Comparison of ENCODE assay signal across 8 cellular contexts in the genomic region with DNA sequence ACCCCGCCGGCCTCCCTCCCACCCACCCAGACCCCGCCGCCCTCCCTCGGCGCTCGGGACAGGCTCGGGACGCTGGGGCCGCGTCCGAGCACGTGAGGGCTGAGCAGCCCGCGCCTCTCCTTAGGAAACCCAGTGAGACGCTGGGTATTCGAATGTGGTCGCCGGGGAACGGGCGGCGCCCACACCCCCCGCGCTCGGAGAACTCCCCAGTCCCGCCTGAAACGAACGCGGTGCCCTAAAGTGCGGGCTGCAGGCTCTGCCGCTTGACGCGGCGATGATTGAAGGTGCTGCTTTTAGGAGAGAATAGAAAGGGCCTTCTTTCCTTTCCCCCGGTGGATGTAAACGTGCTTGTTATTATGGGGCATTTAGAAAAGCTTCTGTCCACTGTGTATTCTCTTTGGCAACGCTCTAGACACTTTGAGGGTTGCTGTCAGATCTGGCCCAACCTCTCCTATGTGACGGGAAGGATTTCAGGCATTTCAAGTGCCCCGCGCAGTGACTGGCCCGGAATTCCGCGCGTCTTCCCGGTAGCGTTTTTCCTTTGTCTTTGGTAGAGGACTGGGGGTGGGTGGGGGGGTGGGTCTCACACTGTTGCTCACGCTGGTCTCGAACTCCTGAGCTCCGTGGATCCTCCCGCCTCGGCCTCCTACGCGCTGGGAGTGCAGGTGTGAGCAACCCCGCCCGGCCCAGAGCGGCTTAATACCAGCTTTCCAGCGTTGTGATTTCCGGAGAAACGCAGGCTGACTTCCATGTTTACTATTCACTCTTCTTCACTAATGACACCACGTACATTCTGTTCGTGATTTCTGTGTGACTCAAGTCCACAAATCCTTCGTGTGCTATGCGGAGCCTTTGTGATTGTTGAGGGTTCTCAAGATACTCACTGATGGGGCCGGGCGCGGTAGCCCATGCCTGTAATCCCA. TPM values are rescaled to one million over a fixed set of nuclear protein-coding genes. Genes with fewer than 3 reads are reported as not detected.
DNase-seq lines count a peak whose midpoint lies in the region; ATAC-seq and TF ChIP-seq lines count a peak whose summit lies in the region.

No MANE protein-coding gene starts in this region.

- H3K36me3 ChIP-seq in skeletal muscle tissue (ENCODE audit: control insufficient read depth in 3 of 3, insufficient read depth in 3 of 3, low read length in 3 of 3) = no peaks in the 10 kb centered on the region

- ATAC-seq in HG03432 (IDR thresholded peaks at IDR 0.05; ENCODE audit: unreplicated experiment) (peak; percentile 2), SK-N-SH treated with all-trans-retinoic acid at 6 μM for 48 hours (peak; percentile 9; the same call in 2 of the 3 replicates), GM21825 (IDR thresholded peaks at IDR 0.05; ENCODE audit: unreplicated experiment) (no peak)

- H3K27me3 ChIP-seq in skeletal muscle tissue (ENCODE audit: control insufficient read depth in 3 of 3, insufficient read depth in 3 of 3, low read length in 3 of 3) = peaks cover 0 to 3% (median 0%) of the 10 kb centered on the region in 3 donors

- H3K9ac ChIP-seq in skeletal muscle tissue (ENCODE audit: low read depth in 1 of 3, low read length in 3 of 3) = peak overlapping the region; percentile 74 to 84 (median 77)

- DNase-seq in NCI-H1092 treated with DMSO at 0.1 percent for 48 hours (lab: John Stamatoyannopoulos, UW) (peak; percentile 54), NCI-H1092 (lab: John Stamatoyannopoulos, UW) (no peak), astrocyte of the hippocampus (ENCODE audit: low read depth, low spot score) (peak; percentile 78)

- H3K4me1 ChIP-seq in skeletal muscle tissue (ENCODE audit: control insufficient read depth in 3 of 3, insufficient read depth in 3 of 3, low read length in 3 of 3) = peaks cover 12 to 23% (median 16%) of the 10 kb centered on the region in 3 donors

- H3K9me3 ChIP-seq in iPS-18c (ENCODE audit: control insufficient read depth, insufficient read depth, low read length) (peaks cover 2% of the 10 kb centered on the region), skeletal muscle tissue (ENCODE audit: control insufficient read depth in 3 of 3, low read length in 3 of 3) (no peaks in the 10 kb centered on the region)

- H3K4me3 ChIP-seq in iPS-18c (ENCODE audit: insufficient read depth, low read depth, low read length) (peak overlapping the region; percentile 58), skeletal muscle tissue (ENCODE audit: low read length in 3 of 3) (peak overlapping the region; percentile 61 to 79 (median 72))

- H3K27ac ChIP-seq in skeletal muscle tissue (ENCODE audit: low read depth, low read length) = peak overlapping the region; percentile 69

TF ChIP-seq in SK-N-SH treated with all-trans-retinoic acid at 6 μM for 48 hours, 23 proteins besides CTCF, POLR2A, EP300 and RAD21:
- TF ChIP-seq ARNTL (CRISPR knock-in tag; IDR thresholded peaks at IDR 0.05; ENCODE audit: borderline replicate concordance, low read depth) (no peak), ZNF8 (CRISPR knock-in tag; IDR thresholded peaks at IDR 0.05) (no peak), BACH2 (CRISPR knock-in tag; IDR thresholded peaks at IDR 0.05; ENCODE audit: borderline replicate concordance) (no peak), GLIS3 (CRISPR knock-in tag; IDR thresholded peaks at IDR 0.05) (no peak), RARB (CRISPR knock-in tag; IDR thresholded peaks at IDR 0.05) (no peak), ZNF70 (CRISPR knock-in tag; IDR thresholded peaks at IDR 0.05) (no peak), OSR1 (CRISPR knock-in tag; IDR thresholded peaks at IDR 0.05) (no peak)
- TF ChIP-seq, protein P1, sequence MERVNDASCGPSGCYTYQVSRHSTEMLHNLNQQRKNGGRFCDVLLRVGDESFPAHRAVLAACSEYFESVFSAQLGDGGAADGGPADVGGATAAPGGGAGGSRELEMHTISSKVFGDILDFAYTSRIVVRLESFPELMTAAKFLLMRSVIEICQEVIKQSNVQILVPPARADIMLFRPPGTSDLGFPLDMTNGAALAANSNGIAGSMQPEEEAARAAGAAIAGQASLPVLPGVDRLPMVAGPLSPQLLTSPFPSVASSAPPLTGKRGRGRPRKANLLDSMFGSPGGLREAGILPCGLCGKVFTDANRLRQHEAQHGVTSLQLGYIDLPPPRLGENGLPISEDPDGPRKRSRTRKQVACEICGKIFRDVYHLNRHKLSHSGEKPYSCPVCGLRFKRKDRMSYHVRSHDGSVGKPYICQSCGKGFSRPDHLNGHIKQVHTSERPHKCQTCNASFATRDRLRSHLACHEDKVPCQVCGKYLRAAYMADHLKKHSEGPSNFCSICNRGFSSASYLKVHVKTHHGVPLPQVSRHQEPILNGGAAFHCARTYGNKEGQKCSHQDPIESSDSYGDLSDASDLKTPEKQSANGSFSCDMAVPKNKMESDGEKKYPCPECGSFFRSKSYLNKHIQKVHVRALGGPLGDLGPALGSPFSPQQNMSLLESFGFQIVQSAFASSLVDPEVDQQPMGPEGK (CRISPR knock-in tag; IDR thresholded peaks at IDR 0.05; ENCODE audit: borderline replicate concordance) = no peak
TF ChIP-seq in SK-N-SH treated with all-trans-retinoic acid at 6 μM for 48 hours: peak in this region for 0.

RNA-seq across cellular contexts. Expression of a gene that starts 21.8 kb away (rescaled TPM):
- 27.7 TPM for total RNA-seq in skeletal muscle tissue

RNA-seq across cellular contexts. Expression of a gene that starts 39.2 kb away (rescaled TPM):
- total RNA-seq in skeletal muscle tissue = 21.9 TPM

RNA-seq across cellular contexts. Expression of a gene that starts 47.2 kb away (rescaled TPM):
- 15.1 TPM for total RNA-seq in skeletal muscle tissue
